ENCODE assay signal across 1 cellular context in genomic region chr14:50816419-50817047, GRCh38.
TF ChIP-seq lines count a peak whose summit lies in the region.

No MANE protein-coding gene starts in this region.

TF ChIP-seq in HCT116, 20 proteins besides CTCF, POLR2A, EP300 and RAD21:
- no peak for TF ChIP-seq MAX (IDR thresholded peaks at IDR 0.05)
- TF ChIP-seq POLR2AphosphoS5 (IDR thresholded peaks at IDR 0.05; ENCODE audit: low read depth, low read length) = no peak
- TF ChIP-seq REST (IDR thresholded peaks at IDR 0.05; ENCODE audit: low read depth) = no peak
- TF ChIP-seq ATF3 (IDR thresholded peaks at IDR 0.05) = no peak
- no peak for TF ChIP-seq EGR1 (IDR thresholded peaks at IDR 0.05; ENCODE audit: low read depth)
- TF ChIP-seq ZBTB33 (IDR thresholded peaks at IDR 0.05; ENCODE audit: extremely low read depth, insufficient replicate concordance, low read length) = no peak
- no peak for TF ChIP-seq ZNF274 (IDR thresholded peaks at IDR 0.05; ENCODE audit: low read depth, low read length)
- no peak for TF ChIP-seq ELF1 (IDR thresholded peaks at IDR 0.05; ENCODE audit: borderline replicate concordance, low read depth)
- TF ChIP-seq JUND (IDR thresholded peaks at IDR 0.05) = no peak
- TF ChIP-seq TCF7L2 (IDR thresholded peaks at IDR 0.05; ENCODE audit: borderline replicate concordance, extremely low read depth, insufficient read depth, insufficient read length) = no peak
- TF ChIP-seq EZH2 (IDR thresholded peaks at IDR 0.05) = no peak
- TF ChIP-seq YY1 (IDR thresholded peaks at IDR 0.05; ENCODE audit: extremely low read depth, insufficient replicate concordance, low read depth, low read length) = no peak
- TF ChIP-seq SIN3A (IDR thresholded peaks at IDR 0.05; ENCODE audit: low read depth) = no peak
